In genomic region chr11:85724750-85725465, GRCh38 we compare ENCODE assay signal across 17 cellular contexts. TPM values are rescaled to one million over a fixed set of nuclear protein-coding genes. Genes with fewer than 3 reads are reported as not detected.
"Had no signal": no experiment of that assay in that cellular context is flagged by ENCODE, and none has a peak within 500 bp of the region (broad histone marks: within the 10 kb centered on the region; RNA-seq: fewer than 3 reads in every experiment).

No MANE protein-coding gene starts in this region.

- H3K79me2 ChIP-seq: parathyroid adenoma had no signal

- H3K27ac ChIP-seq: ascending aorta, cardiac muscle cell, esophagus muscularis mucosa, neutrophil, parathyroid adenoma, transverse colon, WERI-Rb-1 had no signal

- H3K9me3 ChIP-seq: ascending aorta, esophagus muscularis mucosa, neutrophil, transverse colon had no signal

- DNase-seq: activated CD4-positive, alpha-beta T cell treated with anti-CD3 and anti-CD28 coated beads, Interleukin-2, amount 50 U/mL, for 48 hours; activated naive CD4-positive, alpha-beta T cell treated with anti-CD3 and anti-CD28 coated beads for 36 hours; activated naive CD8-positive, alpha-beta T cell treated with anti-CD3 and anti-CD28 coated beads, Interleukin-2, amount 50 U/mL, for 24 hours; natural killer cell; stimulated activated CD4-positive, alpha-beta T cell treated with anti-CD3 and anti-CD28 coated beads, Interleukin-4, amount 100 ng/mL, for 4 hours; stimulated activated CD8-positive, alpha-beta memory T cell treated with anti-CD3 and anti-CD28 coated beads, Interleukin-4, amount 100 ng/mL, for 48 hours; stimulated activated naive CD8-positive, alpha-beta T cell treated with anti-CD3 and anti-CD28 coated beads, Interleukin-15, Interleukin-2, amounts not matched to agents 100 U/mL and 50 U/mL, for 24 hours; transverse colon; WERI-Rb-1 had no signal

- H3K4me1 ChIP-seq: ascending aorta, esophagus muscularis mucosa, parathyroid adenoma, transverse colon had no signal

- H2AFZ ChIP-seq: parathyroid adenoma had no signal

- H3K36me3 ChIP-seq: ascending aorta, cardiac muscle cell, esophagus muscularis mucosa, neutrophil, WERI-Rb-1 had no signal

- H3K4me3 ChIP-seq: ascending aorta, cardiac muscle cell, esophagus muscularis mucosa, skin epidermis, transverse colon had no signal

- H3K27me3 ChIP-seq: ascending aorta, cardiac muscle cell, esophagus muscularis mucosa, neutrophil, transverse colon had no signal

- H3K9ac ChIP-seq: parathyroid adenoma had no signal

- ATAC-seq: activated naive CD8-positive, alpha-beta T cell treated with anti-CD3 and anti-CD28 coated beads, Interleukin-2, amount 50 U/mL, for 24 hours; activated T-helper 17 cell treated with anti-CD3 and anti-CD28 coated beads, Interleukin-2, amount 50 U/mL, for 72 hours; left lobe of liver; natural killer cell; stimulated activated naive CD8-positive, alpha-beta T cell treated with anti-CD3 and anti-CD28 coated beads, Interleukin-15, Interleukin-2, amounts not matched to agents 100 U/mL and 50 U/mL, for 24 hours had no signal

RNA-seq across cellular contexts. Expression of gene CCDC89, which starts 38.9 kb away (rescaled TPM):
- total RNA-seq: activated naive CD4-positive, alpha-beta T cell treated with anti-CD3 and anti-CD28 coated beads for 36 hours; activated T-helper 17 cell treated with anti-CD3 and anti-CD28 coated beads, Interleukin-2, amount 50 U/mL, for 72 hours had no signal
